Comparison of ENCODE assay signal across 12 cellular contexts in the genomic region with DNA sequence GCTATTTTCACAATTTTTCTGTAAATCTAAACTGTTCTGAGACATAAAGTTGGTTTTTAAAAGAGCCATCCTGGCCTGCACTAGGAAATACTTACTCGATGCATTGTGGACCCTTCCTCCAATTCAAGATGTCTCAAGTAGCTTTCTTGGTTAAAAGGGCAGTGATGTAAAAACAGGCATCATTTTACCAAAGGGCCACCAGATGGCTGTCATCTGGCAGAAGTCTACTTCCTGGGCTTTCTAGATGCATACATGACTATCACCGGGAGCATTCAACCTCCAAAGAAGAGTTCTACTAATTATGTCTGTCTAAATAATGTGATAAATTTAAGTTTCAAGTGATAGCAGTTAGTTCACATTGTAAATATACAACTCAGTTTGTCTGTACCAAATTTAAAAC.
DNase-seq lines count a peak whose midpoint lies in the region; ATAC-seq and TF ChIP-seq lines count a peak whose summit lies in the region.
"Had no signal": no experiment of that assay in that cellular context is flagged by ENCODE, and none has a peak within 500 bp of the region (broad histone marks: within the 10 kb centered on the region; RNA-seq: fewer than 3 reads in every experiment).

No MANE protein-coding gene starts in this region.

- H3K9me3 Mint-ChIP-seq in activated T-cell treated with anti-CD3 and anti-CD28 coated beads, Interleukin-2, amount 50 U/mL, for 72 hours = no peaks in the 10 kb centered on the region
- H3K9me3 Mint-ChIP-seq: activated B cell treated with CpG ODN at 0.5 μM for 24 hours; activated naive CD4-positive, alpha-beta T cell treated with anti-CD3 and anti-CD28 coated beads, Interleukin-2, amount 50 U/mL, for 72 hours had no signal

- H3K4me1 ChIP-seq in mesendoderm (ENCODE audit: control insufficient read depth, low read depth, low read length) (no peaks in the 10 kb centered on the region), thyroid gland (peaks cover 11 to 14% of the 10 kb centered on the region in 2 donors)

- no peaks in the 10 kb centered on the region for H3K9me3 ChIP-seq in thyroid gland

- no peaks in the 10 kb centered on the region for H3K36me3 Mint-ChIP-seq in activated T-cell treated with anti-CD3 and anti-CD28 coated beads, Interleukin-2, amount 50 U/mL, for 72 hours (ENCODE audit: insufficient read depth in 2 of 2)
- H3K36me3 Mint-ChIP-seq: activated naive CD4-positive, alpha-beta T cell treated with anti-CD3 and anti-CD28 coated beads, Interleukin-2, amount 50 U/mL, for 72 hours had no signal

- H3K18ac ChIP-seq in mesendoderm (ENCODE audit: low read length) = no peak overlapping the region

- no peak overlapping the region for H3K27ac Mint-ChIP-seq in activated T-cell treated with anti-CD3 and anti-CD28 coated beads, Interleukin-2, amount 50 U/mL, for 72 hours
- H3K27ac Mint-ChIP-seq: activated B cell treated with CpG ODN at 0.5 μM for 24 hours; activated naive CD4-positive, alpha-beta T cell treated with anti-CD3 and anti-CD28 coated beads, Interleukin-2, amount 50 U/mL, for 72 hours had no signal

- no peak overlapping the region for H3K4ac ChIP-seq in mesendoderm (ENCODE audit: low read depth, low read length)

- no peak overlapping the region for H3K4me3 Mint-ChIP-seq in activated T-cell treated with anti-CD3 and anti-CD28 coated beads, Interleukin-2, amount 50 U/mL, for 72 hours
- H3K4me3 Mint-ChIP-seq: activated B cell treated with CpG ODN at 0.5 μM for 24 hours had no signal

- no peak for ATAC-seq in GM21447 (IDR thresholded peaks at IDR 0.05; ENCODE audit: unreplicated experiment)
- no peak for ATAC-seq in activated T-cell treated with anti-CD3 and anti-CD28 coated beads, Interleukin-2, amount 50 U/mL, for 72 hours (replicated peaks in 1 of 2)
- ATAC-seq: activated naive CD4-positive, alpha-beta T cell treated with anti-CD3 and anti-CD28 coated beads, Interleukin-2, amount 50 U/mL, for 72 hours; sciatic nerve had no signal

- no peaks in the 10 kb centered on the region for H3K4me1 Mint-ChIP-seq in activated T-cell treated with anti-CD3 and anti-CD28 coated beads, Interleukin-2, amount 50 U/mL, for 72 hours (ENCODE audit: low read depth)
- H3K4me1 Mint-ChIP-seq: activated B cell treated with CpG ODN at 0.5 μM for 24 hours had no signal

- no peak overlapping the region for H3K9ac ChIP-seq in mesendoderm (ENCODE audit: low read length)

- H3K27ac ChIP-seq in brain microvascular endothelial cell (peak overlapping the region; percentile 95), mesendoderm (ENCODE audit: low read depth, low read length) (no peak overlapping the region), thyroid gland (no peak overlapping the region)

- no peak overlapping the region for H3K56ac ChIP-seq in mesendoderm (ENCODE audit: low read length)

- H3K27me3 ChIP-seq in brain microvascular endothelial cell (replicated peaks) (no peaks in the 10 kb centered on the region), mesendoderm (ENCODE audit: insufficient read depth, low read length, poor library complexity) (no peaks in the 10 kb centered on the region), thyroid gland (no peaks in the 10 kb centered on the region)

- no CpG with 5 or more reads among the region's 2 CpGs for WGBS in mesendoderm (ENCODE audit: extremely low coverage, insufficient coverage, low lambda C conversion rate)
- 52 to 76% methylated on average over 2 of the region's 2 CpGs for WGBS in thyroid gland, 2 donors

- no peak for TF ChIP-seq POLR2A in thyroid gland (IDR thresholded peaks at IDR 0.05)

- no peak overlapping the region for H4K8ac ChIP-seq in mesendoderm (ENCODE audit: low read depth, low read length)

- H3K79me1 ChIP-seq in mesendoderm (ENCODE audit: low read length) = no peaks in the 10 kb centered on the region

- no peak overlapping the region for H3K23ac ChIP-seq in mesendoderm (ENCODE audit: low read length)

- intact Hi-C loops in thyroid gland (cut with DNase I) = no loop called here

- no peak overlapping the region for H2BK5ac ChIP-seq in mesendoderm (ENCODE audit: low read length)

- no peak overlapping the region for H2BK15ac ChIP-seq in mesendoderm (replicated peaks; ENCODE audit: low read depth)

- in situ Hi-C loops in brain microvascular endothelial cell (cut with HindIII; ENCODE audit: low pct_ligation_motif_present, low sequenced_read_pairs) = no loop called here

- H2BK120ac ChIP-seq in mesendoderm (ENCODE audit: low read depth, low read length) = no peak overlapping the region

- H2AK5ac ChIP-seq in mesendoderm (ENCODE audit: low read length) = no peak overlapping the region

- no peak overlapping the region for H3K4me2 ChIP-seq in mesendoderm (ENCODE audit: low read length)

- no peaks in the 10 kb centered on the region for H3K79me2 ChIP-seq in mesendoderm (ENCODE audit: control insufficient read depth, insufficient read depth, low read length)

- H3K27me3 Mint-ChIP-seq in activated T-cell treated with anti-CD3 and anti-CD28 coated beads, Interleukin-2, amount 50 U/mL, for 72 hours (ENCODE audit: low read depth) = no peaks in the 10 kb centered on the region

- peak; percentile 60 for TF ChIP-seq CTCF in brain microvascular endothelial cell (IDR thresholded peaks at IDR 0.05; ENCODE audit: low read depth, low read length, missing control alignments)
- TF ChIP-seq CTCF in thyroid gland (IDR thresholded peaks at IDR 0.05) = no peak

- H3K36me3 ChIP-seq in brain microvascular endothelial cell (replicated peaks) (no peaks in the 10 kb centered on the region), mesendoderm (ENCODE audit: control insufficient read depth, insufficient read depth, low read length) (no peaks in the 10 kb centered on the region), thyroid gland (no peaks in the 10 kb centered on the region)

- no peak overlapping the region for H4K5ac ChIP-seq in mesendoderm (ENCODE audit: low read length)

- H3K4me3 ChIP-seq in brain microvascular endothelial cell (ENCODE audit: low read depth, low read length) (peak overlapping the region; percentile 15), mesendoderm (ENCODE audit: low read length) (no peak overlapping the region), thyroid gland (replicated peaks in 1 of 3) (no peak overlapping the region)

- peak; percentile 52 for DNase-seq in GM03348 (ENCODE audit: low spot score)
- peak; percentile 1 for DNase-seq in NAMALWA (ENCODE audit: low spot score)
- DNase-seq in brain microvascular endothelial cell = peak; percentile 60
- DNase-seq in mesendoderm = peak; percentile 69
- DNase-seq in thyroid gland = no peak
- DNase-seq in HPDE6-E6E7 (ENCODE audit: extremely low spot score) = no peak
- no peak for DNase-seq in activated T-cell treated with anti-CD3 and anti-CD28 coated beads, Interleukin-2, amount 50 U/mL, for 72 hours
- DNase-seq: activated B cell treated with CpG ODN at 0.5 μM for 24 hours, KBM-7 had no signal

Comparison
In these comparisons a context has a peak if more than half of its experiments do, and no peak if none do; other contexts are left out.
1. DNase-seq: peak in GM03348 (single experiment), NAMALWA (single experiment), brain microvascular endothelial cell (single experiment) and mesendoderm (single experiment); none in thyroid gland (0 of 2), HPDE6-E6E7 (single experiment) and activated T-cell treated with anti-CD3 and anti-CD28 coated beads, Interleukin-2, amount 50 U/mL, for 72 hours (0 of 2).